ENCODE assay signal across 15 cellular contexts in the genomic region with DNA sequence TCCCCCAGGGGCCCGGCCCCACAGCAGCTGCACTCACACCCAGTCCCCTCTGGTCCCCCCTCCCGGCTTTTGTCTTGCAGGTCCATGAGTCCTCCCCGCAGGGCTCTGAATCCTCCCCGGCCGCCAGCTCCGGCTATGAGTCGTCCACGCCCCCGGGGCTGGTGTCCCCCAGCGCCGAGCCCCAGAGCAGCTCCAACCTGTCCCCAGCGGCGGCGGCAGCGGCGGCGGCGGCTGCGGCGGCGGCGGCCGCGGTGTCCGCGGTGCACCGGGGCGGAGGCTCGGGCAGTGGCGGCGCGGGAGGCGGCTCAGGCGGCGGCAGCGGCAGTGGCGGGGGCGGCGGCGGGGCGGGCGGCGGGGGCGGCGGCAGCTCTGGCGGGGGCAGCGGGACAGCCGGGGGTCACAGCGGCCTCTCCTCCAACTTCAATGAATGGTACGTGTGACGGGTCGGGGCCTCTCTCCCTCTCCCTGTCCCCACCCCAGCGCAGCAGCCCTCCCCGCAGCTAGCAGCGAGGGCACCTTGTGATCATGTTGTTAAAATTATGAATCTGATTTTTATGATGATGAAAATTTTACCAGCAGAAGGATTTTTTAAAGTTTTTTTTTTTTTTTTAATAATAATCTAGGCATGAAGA. TPM values are rescaled to one million over a fixed set of nuclear protein-coding genes. Genes with fewer than 3 reads are reported as not detected.
DNase-seq lines count a peak whose midpoint lies in the region; ATAC-seq, FAIRE-seq and TF ChIP-seq lines count a peak whose summit lies in the region.
"Had no signal": no experiment of that assay in that cellular context is flagged by ENCODE, and none has a peak within 500 bp of the region (broad histone marks: within the 10 kb centered on the region; RNA-seq: fewer than 3 reads in every experiment).

No MANE protein-coding gene starts in this region.

- H3K4me3 ChIP-seq in kidney (ENCODE audit: low read length in 2 of 2): no peak overlapping the region

- H3K4me1 Mint-ChIP-seq in natural killer cell treated with Interleukin-12 subunit alpha and Interleukin-12 subunit beta and Interleukin-15 and Interleukin-18, amount 100 ng/mL, for 72 hours (ENCODE audit: low read depth in 2 of 2): peaks cover 6 to 14% of the 10 kb centered on the region in 2 donors
- H3K4me1 Mint-ChIP-seq in natural killer cell: peaks cover 13 to 19% of the 10 kb centered on the region in 2 donors

- H3K4me1 ChIP-seq in kidney (ENCODE audit: control insufficient read depth in 1 of 2, insufficient read depth in 1 of 2, low read depth in 1 of 2, low read length in 2 of 2): peaks cover 0 to 2% of the 10 kb centered on the region in 2 donors

- peaks cover 0 to 2% of the 10 kb centered on the region in 2 donors for H3K9me3 ChIP-seq in kidney (ENCODE audit: control insufficient read depth in 1 of 2, low read length in 2 of 2)

- no peaks in the 10 kb centered on the region for H3K9me3 Mint-ChIP-seq in natural killer cell treated with Interleukin-12 subunit alpha and Interleukin-12 subunit beta and Interleukin-15 and Interleukin-18, amount 100 ng/mL, for 72 hours
- H3K9me3 Mint-ChIP-seq in natural killer cell: no peaks in the 10 kb centered on the region

- peak overlapping the region; percentile 45 to 74 for H3K27ac Mint-ChIP-seq in natural killer cell treated with Interleukin-12 subunit alpha and Interleukin-12 subunit beta and Interleukin-15 and Interleukin-18, amount 100 ng/mL, for 72 hours
- H3K27ac Mint-ChIP-seq in natural killer cell: peak overlapping the region in 1 of 2 donors; percentile 81
- H3K27ac Mint-ChIP-seq: CD14-positive monocyte had no signal

- no peak for FAIRE-seq in urothelium cell line (lab: Jason Lieb, UNC)
- FAIRE-seq in kidney (lab: Jason Lieb, UNC): no peak
- FAIRE-seq: endothelial cell of umbilical vein, HTR-8/SVneo had no signal

- no peak for ATAC-seq in natural killer cell treated with Interleukin-12 subunit alpha and Interleukin-12 subunit beta and Interleukin-15 and Interleukin-18, amount 100 ng/mL, for 72 hours
- no peak for ATAC-seq in natural killer cell

- peaks cover 29 to 48% of the 10 kb centered on the region in 2 donors for H3K27me3 Mint-ChIP-seq in natural killer cell treated with Interleukin-12 subunit alpha and Interleukin-12 subunit beta and Interleukin-15 and Interleukin-18, amount 100 ng/mL, for 72 hours
- H3K27me3 Mint-ChIP-seq in natural killer cell (ENCODE audit: low read depth in 2 of 2): peaks cover 52 to 56% of the 10 kb centered on the region in 2 donors

- H3K9ac ChIP-seq in kidney (ENCODE audit: low read length in 2 of 2): no peak overlapping the region

- TF ChIP-seq CTCF in natural killer cell (IDR thresholded peaks at IDR 0.05): no peak
- TF ChIP-seq CTCF in kidney (IDR thresholded peaks at IDR 0.05; ENCODE audit: borderline replicate concordance, extremely low read depth, insufficient read depth): no peak

- H3K4me3 Mint-ChIP-seq in natural killer cell treated with Interleukin-12 subunit alpha and Interleukin-12 subunit beta and Interleukin-15 and Interleukin-18, amount 100 ng/mL, for 72 hours: peak overlapping the region; percentile 51
- H3K4me3 Mint-ChIP-seq in natural killer cell: no peak overlapping the region

- intact Hi-C loops in natural killer cell (cut with micrococcal nuclease): no loop called here
- intact Hi-C loops in kidney (cut with DNase I): no loop called here

- peaks cover 12% of the 10 kb centered on the region for H3K36me3 Mint-ChIP-seq in natural killer cell treated with Interleukin-12 subunit alpha and Interleukin-12 subunit beta and Interleukin-15 and Interleukin-18, amount 100 ng/mL, for 72 hours
- peaks cover 10% of the 10 kb centered on the region for H3K36me3 Mint-ChIP-seq in natural killer cell

- no peak for DNase-seq in natural killer cell treated with Interleukin-12 subunit alpha and Interleukin-12 subunit beta and Interleukin-15 and Interleukin-18, amount 100 ng/mL, for 72 hours (ENCODE audit: low spot score)
- DNase-seq in natural killer cell (no peak), RKO (ENCODE audit: low spot score) (peak; percentile 32), epidermal melanocyte (ENCODE audit: insufficient read length, low spot score) (peak; percentile 1), urothelium cell line (ENCODE audit: low spot score) (peak; percentile 27), GM19238 (ENCODE audit: insufficient read length, low spot score) (no peak), kidney (no peak)
- no peak for DNase-seq in effector CD4-positive, alpha-beta T cell
- DNase-seq: amygdala, head of caudate nucleus, midbrain, NCI-H1694 treated with DMSO at 0.1 percent for 48 hours had no signal

- H3K36me3 ChIP-seq in kidney (ENCODE audit: control insufficient read depth in 1 of 2, insufficient read depth in 2 of 2, low read length in 2 of 2): no peaks in the 10 kb centered on the region

- H3K27ac ChIP-seq in kidney (ENCODE audit: low read depth in 2 of 2, low read length in 2 of 2): no peak overlapping the region

RNA-seq across cellular contexts. Expression of a gene that starts 3.8 kb away (rescaled TPM):
- 1 to 10 TPM in 1 of 2 donors, not detected in 1; 3.4 TPM for total RNA-seq in natural killer cell treated with Interleukin-12 subunit alpha and Interleukin-12 subunit beta and Interleukin-15 and Interleukin-18, amount 100 ng/mL, for 72 hours
- total RNA-seq in natural killer cell (not detected), kidney (1.4 TPM)
- polyA plus RNA-seq in kidney (ENCODE audit: insufficient read depth, low read depth, low replicate concordance): 0.13 TPM
- total RNA-seq: endothelial cell of umbilical vein had no signal
- polyA plus RNA-seq: CD14-positive monocyte had no signal

RNA-seq across cellular contexts. Expression of a gene that starts 13.8 kb away (rescaled TPM):
- not detected for total RNA-seq in natural killer cell treated with Interleukin-12 subunit alpha and Interleukin-12 subunit beta and Interleukin-15 and Interleukin-18, amount 100 ng/mL, for 72 hours
- total RNA-seq in natural killer cell (not detected), kidney (not detected)
- polyA plus RNA-seq in kidney (ENCODE audit: insufficient read depth, low read depth, low replicate concordance): not detected
- total RNA-seq: endothelial cell of umbilical vein had no signal
- polyA plus RNA-seq: CD14-positive monocyte, endothelial cell of umbilical vein had no signal

Comparison
In these comparisons a context has a peak if more than half of its experiments do, and no peak if none do; other contexts are left out.
1. DNase-seq: peak in RKO (single experiment), epidermal melanocyte (single experiment) and urothelium cell line (single experiment); none in natural killer cell treated with Interleukin-12 subunit alpha and Interleukin-12 subunit beta and Interleukin-15 and Interleukin-18, amount 100 ng/mL, for 72 hours (single experiment), natural killer cell (single experiment), effector CD4-positive, alpha-beta T cell (single experiment), GM19238 (single experiment) and kidney (single experiment).